ENCODE assay signal across 1 cellular context in the genomic region with DNA sequence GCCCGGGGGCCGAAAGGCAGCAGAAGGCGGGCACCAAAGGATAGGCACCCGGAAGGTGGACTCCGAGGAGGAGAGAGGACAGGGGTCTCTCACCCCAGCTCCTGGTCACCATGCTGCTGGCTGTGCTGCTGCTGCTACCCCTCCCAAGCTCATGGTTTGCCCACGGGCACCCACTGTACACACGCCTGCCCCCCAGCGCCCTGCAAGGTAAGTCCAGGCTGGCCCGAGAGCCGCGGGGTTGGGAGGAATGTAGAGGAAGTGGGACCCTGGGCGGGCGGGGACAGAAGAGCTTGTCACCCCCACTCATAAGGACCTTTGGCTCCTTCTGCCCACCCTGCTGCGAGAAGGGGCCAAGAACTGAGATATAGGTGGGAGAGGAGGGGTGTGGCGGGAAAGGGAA.
TF ChIP-seq lines count a peak whose summit lies in the region.

No MANE protein-coding gene starts in this region.

TF ChIP-seq in GM12878, 131 proteins besides CTCF, POLR2A, EP300 and RAD21:
- TF ChIP-seq MEF2A (IDR thresholded peaks at IDR 0.05; ENCODE audit: insufficient read depth, low read depth, low read length) (no peak), BRCA1 (IDR thresholded peaks at IDR 0.05; ENCODE audit: low read depth, low read length) (no peak), TARDBP (IDR thresholded peaks at IDR 0.05; ENCODE audit: borderline replicate concordance) (no peak), ZNF622 (IDR thresholded peaks at IDR 0.05) (no peak), IKZF2 (IDR thresholded peaks at IDR 0.05) (no peak), MTA2 (IDR thresholded peaks at IDR 0.05; ENCODE audit: low read depth) (no peak), HDAC6 (IDR thresholded peaks at IDR 0.05; ENCODE audit: unreplicated experiment) (no peak), SREBF2 (IDR thresholded peaks at IDR 0.05; ENCODE audit: low read length) (no peak), MYC (IDR thresholded peaks at IDR 0.05; ENCODE audit: insufficient read depth, insufficient read length, insufficient replicate concordance, low read length, severe bottlenecking) (no peak), HDAC2 (IDR thresholded peaks at IDR 0.05) (no peak), CHD4 (IDR thresholded peaks at IDR 0.05) (no peak), IRF4 (IDR thresholded peaks at IDR 0.05; ENCODE audit: low read depth, low read length) (no peak)
- TF ChIP-seq, protein P1, sequence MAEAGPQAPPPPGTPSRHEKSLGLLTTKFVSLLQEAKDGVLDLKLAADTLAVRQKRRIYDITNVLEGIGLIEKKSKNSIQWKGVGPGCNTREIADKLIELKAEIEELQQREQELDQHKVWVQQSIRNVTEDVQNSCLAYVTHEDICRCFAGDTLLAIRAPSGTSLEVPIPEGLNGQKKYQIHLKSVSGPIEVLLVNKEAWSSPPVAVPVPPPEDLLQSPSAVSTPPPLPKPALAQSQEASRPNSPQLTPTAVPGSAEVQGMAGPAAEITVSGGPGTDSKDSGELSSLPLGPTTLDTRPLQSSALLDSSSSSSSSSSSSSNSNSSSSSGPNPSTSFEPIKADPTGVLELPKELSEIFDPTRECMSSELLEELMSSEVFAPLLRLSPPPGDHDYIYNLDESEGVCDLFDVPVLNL (IDR thresholded peaks at IDR 0.05; ENCODE audit: low read depth, low read length), result no peak
- TF ChIP-seq, protein P2, sequence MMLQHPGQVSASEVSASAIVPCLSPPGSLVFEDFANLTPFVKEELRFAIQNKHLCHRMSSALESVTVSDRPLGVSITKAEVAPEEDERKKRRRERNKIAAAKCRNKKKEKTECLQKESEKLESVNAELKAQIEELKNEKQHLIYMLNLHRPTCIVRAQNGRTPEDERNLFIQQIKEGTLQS (IDR thresholded peaks at IDR 0.05; ENCODE audit: borderline replicate concordance, extremely low read depth, low read depth, low read length), result no peak
- TF ChIP-seq, protein P3, sequence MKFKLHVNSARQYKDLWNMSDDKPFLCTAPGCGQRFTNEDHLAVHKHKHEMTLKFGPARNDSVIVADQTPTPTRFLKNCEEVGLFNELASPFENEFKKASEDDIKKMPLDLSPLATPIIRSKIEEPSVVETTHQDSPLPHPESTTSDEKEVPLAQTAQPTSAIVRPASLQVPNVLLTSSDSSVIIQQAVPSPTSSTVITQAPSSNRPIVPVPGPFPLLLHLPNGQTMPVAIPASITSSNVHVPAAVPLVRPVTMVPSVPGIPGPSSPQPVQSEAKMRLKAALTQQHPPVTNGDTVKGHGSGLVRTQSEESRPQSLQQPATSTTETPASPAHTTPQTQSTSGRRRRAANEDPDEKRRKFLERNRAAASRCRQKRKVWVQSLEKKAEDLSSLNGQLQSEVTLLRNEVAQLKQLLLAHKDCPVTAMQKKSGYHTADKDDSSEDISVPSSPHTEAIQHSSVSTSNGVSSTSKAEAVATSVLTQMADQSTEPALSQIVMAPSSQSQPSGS (IDR thresholded peaks at IDR 0.05; ENCODE audit: low read length), result no peak
- TF ChIP-seq, protein P4, sequence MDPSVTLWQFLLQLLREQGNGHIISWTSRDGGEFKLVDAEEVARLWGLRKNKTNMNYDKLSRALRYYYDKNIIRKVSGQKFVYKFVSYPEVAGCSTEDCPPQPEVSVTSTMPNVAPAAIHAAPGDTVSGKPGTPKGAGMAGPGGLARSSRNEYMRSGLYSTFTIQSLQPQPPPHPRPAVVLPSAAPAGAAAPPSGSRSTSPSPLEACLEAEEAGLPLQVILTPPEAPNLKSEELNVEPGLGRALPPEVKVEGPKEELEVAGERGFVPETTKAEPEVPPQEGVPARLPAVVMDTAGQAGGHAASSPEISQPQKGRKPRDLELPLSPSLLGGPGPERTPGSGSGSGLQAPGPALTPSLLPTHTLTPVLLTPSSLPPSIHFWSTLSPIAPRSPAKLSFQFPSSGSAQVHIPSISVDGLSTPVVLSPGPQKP (IDR thresholded peaks at IDR 0.05; ENCODE audit: low read depth, low read length), result no peak
- TF ChIP-seq, protein P5, sequence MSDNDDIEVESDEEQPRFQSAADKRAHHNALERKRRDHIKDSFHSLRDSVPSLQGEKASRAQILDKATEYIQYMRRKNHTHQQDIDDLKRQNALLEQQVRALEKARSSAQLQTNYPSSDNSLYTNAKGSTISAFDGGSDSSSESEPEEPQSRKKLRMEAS (IDR thresholded peaks at IDR 0.05; ENCODE audit: low read depth, low read length), result no peak
- TF ChIP-seq, protein P6, sequence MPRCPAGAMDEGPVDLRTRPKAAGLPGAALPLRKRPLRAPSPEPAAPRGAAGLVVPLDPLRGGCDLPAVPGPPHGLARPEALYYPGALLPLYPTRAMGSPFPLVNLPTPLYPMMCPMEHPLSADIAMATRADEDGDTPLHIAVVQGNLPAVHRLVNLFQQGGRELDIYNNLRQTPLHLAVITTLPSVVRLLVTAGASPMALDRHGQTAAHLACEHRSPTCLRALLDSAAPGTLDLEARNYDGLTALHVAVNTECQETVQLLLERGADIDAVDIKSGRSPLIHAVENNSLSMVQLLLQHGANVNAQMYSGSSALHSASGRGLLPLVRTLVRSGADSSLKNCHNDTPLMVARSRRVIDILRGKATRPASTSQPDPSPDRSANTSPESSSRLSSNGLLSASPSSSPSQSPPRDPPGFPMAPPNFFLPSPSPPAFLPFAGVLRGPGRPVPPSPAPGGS (IDR thresholded peaks at IDR 0.05; ENCODE audit: borderline replicate concordance, insufficient read depth, low read depth, low read length, poor library complexity, severe bottlenecking), result no peak
